8 cellular contexts compared by ENCODE assay signal in the genomic region with DNA sequence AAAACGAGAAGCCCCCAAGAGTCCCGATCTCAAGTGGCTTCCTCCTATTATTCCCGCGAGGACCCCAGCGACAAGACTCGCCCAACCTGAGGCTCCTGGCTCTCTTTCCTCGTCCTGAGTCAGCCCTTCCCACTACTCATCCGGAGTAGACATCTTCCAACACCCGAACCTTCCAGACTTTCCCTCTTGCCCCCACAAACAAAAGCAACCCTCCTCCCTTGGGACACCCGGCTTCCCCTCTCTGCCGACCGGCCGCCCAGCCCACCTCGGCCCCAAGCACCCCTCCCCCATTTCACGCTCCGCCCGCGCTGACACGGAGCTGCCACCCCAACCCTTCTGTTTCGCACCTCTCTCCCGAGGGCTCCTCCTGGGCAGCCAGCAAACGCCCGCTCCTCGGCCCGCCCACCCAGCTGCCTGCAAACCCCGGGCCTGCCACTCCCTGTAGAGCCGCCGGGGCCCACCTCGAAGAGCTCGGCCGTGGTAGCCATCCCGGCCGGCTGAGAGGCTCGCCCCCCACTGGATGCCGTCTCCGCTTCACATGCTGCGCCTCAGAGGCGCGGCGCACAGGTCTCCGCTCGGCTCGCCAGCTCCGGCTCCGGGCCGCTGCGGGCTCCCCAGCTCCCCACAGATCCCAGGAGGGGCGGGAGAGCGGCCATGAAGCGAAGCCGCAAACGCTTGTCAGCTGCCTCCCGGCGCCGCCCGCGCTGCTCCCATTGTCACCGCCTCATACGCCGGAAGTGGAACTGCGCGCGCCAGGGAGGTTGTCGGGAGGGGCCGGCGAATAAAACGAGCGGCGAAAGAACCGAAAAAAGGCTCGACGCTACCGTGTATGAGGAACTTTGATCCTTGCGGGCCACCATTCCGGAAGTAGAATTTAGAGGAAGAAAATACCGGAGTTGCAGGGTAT. TPM values are rescaled to one million over a fixed set of nuclear protein-coding genes. Genes with fewer than 3 reads are reported as not detected.
DNase-seq lines count a peak whose midpoint lies in the region; ATAC-seq, FAIRE-seq and TF ChIP-seq lines count a peak whose summit lies in the region.

AP5M1 (plus strand) TSS at position 811 of the 907 bp plus-strand sequence. CDS start 344 bp downstream, outside the sequence.
EXOC5 (minus strand) TSS at position 745 of the 907 bp plus-strand sequence; CDS start at position 488, 257 bp downstream.

- H2AFZ ChIP-seq in parathyroid adenoma, result peak within 1 kb of the TSS; percentile 94

- H3K27ac Mint-ChIP-seq in T-cell, result peak within 1 kb of the TSS; percentile 99 to 100

- ATAC-seq in HG02840 (IDR thresholded peaks at IDR 0.05; ENCODE audit: low FRiP score, unreplicated experiment), result peak; percentile 91
- peak; percentile 86 to 89 (median 87) for ATAC-seq in T-cell (replicated peaks in 1 of 4)

- H3K36me3 Mint-ChIP-seq in T-cell, result peaks cover 4% of the 10 kb centered on the region

- FAIRE-seq in GM12891 (lab: Jason Lieb, UNC), result peak; percentile 93

- H3K4me1 ChIP-seq in cardiac muscle cell (ENCODE audit: low read depth), result peaks cover 29% of the 10 kb centered on the region
- peaks cover 19% of the 10 kb centered on the region for H3K4me1 ChIP-seq in parathyroid adenoma
- H3K4me1 ChIP-seq in tibial nerve, result peaks cover 0 to 53% (median 20%) of the 10 kb centered on the region in 4 donors

- TF ChIP-seq POLR2A in GM12891 (IDR thresholded peaks at IDR 0.05; ENCODE audit: low read depth, low read length) (peak; percentile 76; the same call in 1 of the 2 replicates), tibial nerve (IDR thresholded peaks at IDR 0.05) (peak; percentile 28 to 52)

- peak within 1 kb of the TSS; percentile 97 to 100 (median 99) for H3K4me3 Mint-ChIP-seq in T-cell

- H3K4me2 ChIP-seq in parathyroid adenoma (ENCODE audit: low read length), result peak within 1 kb of the TSS; percentile 75

- H3K36me3 ChIP-seq in cardiac muscle cell (no peaks in the 10 kb centered on the region), parathyroid adenoma (ENCODE audit: control insufficient read depth, insufficient read depth, low read length) (no peaks in the 10 kb centered on the region), tibial nerve (no peaks in the 10 kb centered on the region)

- POLR2A ChIA-PET in T-cell (lab: Charles Lee), result interaction anchor here (0.6 to 1.4 kb wide), 6 partner anchors 10 to 1145 kb away, joined by 3 to 6 read pairs (median 3); partner anchors contain the start of genes NAA30 (in 1 of the 2) and TMEM260 (in 1 of the 2)

- peaks cover 29% of the 10 kb centered on the region for H3K79me2 ChIP-seq in parathyroid adenoma

- CTCF ChIA-PET in T-cell (lab: Charles Lee), result interaction anchor here in 1 of 2 donors (0.8 to 1.7 kb wide), 3 partner anchors 9 to 689 kb away, joined by 4 to 9 read pairs (median 5); partner anchors contain the start of gene TMEM260

- H3K27ac ChIP-seq in adipose tissue (ENCODE audit: low read depth, low read length) (peak within 1 kb of the TSS; percentile 56), cardiac muscle cell (peak within 1 kb of the TSS; percentile 96), parathyroid adenoma (peak within 1 kb of the TSS; percentile 94), tibial nerve (peak within 1 kb of the TSS; percentile 95 to 97 (median 96))

- DNase-seq in GM12891 (ENCODE audit: insufficient read length, low spot score) (peak; percentile 64), NCI-H1436 treated with DMSO at 0.1 percent for 48 hours (lab: John Stamatoyannopoulos, UW) (peak; percentile 62), T-cell (peak; percentile 80 to 94 (median 90)), cardiac muscle cell (ENCODE audit: low read depth in 1 of 2, low spot score in 1 of 2) (peak; percentile 94 to 96), tibial nerve (ENCODE audit: low spot score in 2 of 2) (peak; percentile 81 to 92)

- TF ChIP-seq CTCF in cardiac muscle cell (IDR thresholded peaks at IDR 0.05; ENCODE audit: low read depth, low read length) (no peak), parathyroid adenoma (IDR thresholded peaks at IDR 0.05) (no peak), tibial nerve (IDR thresholded peaks at IDR 0.05) (peak in 3 of 5 experiments; percentile 4 to 47 (median 19))

- peaks cover 71 to 75% (median 72%) of the 10 kb centered on the region in 3 donors for H3K4me1 Mint-ChIP-seq in T-cell

- WGBS in adipose tissue, 3 donors, result 0% methylated on average over 76 of the region's 76 CpGs
- 0 to 1% methylated on average over 51 to 67 of the region's 76 CpGs for WGBS in tibial nerve, 2 donors

- no peaks in the 10 kb centered on the region for H3K27me3 Mint-ChIP-seq in T-cell

- peak within 1 kb of the TSS; percentile 68 for H3K9ac ChIP-seq in parathyroid adenoma

- no peaks in the 10 kb centered on the region for H3K9me3 ChIP-seq in cardiac muscle cell (ENCODE audit: low read depth)
- H3K9me3 ChIP-seq in parathyroid adenoma (ENCODE audit: control insufficient read depth, low read length), result no peaks in the 10 kb centered on the region
- H3K9me3 ChIP-seq in tibial nerve, result no peaks in the 10 kb centered on the region

- TF ChIP-seq EP300 in tibial nerve (IDR thresholded peaks at IDR 0.05), result peak; percentile 55 to 93

- H3K4me3 ChIP-seq in cardiac muscle cell (peak within 1 kb of the TSS; percentile 95), parathyroid adenoma (ENCODE audit: low read depth, low read length) (peak within 1 kb of the TSS; percentile 90), tibial nerve (peak within 1 kb of the TSS; percentile 84 to 95 (median 92))

- H3K27me3 ChIP-seq in cardiac muscle cell (no peaks in the 10 kb centered on the region), parathyroid adenoma (ENCODE audit: control insufficient read depth, insufficient read depth, low read length) (no peaks in the 10 kb centered on the region), tibial nerve (no peaks in the 10 kb centered on the region)

- H3K9me3 Mint-ChIP-seq in T-cell, result no peaks in the 10 kb centered on the region

TF ChIP-seq in GM12891, 5 proteins besides CTCF, POLR2A, EP300 and RAD21:
- TF ChIP-seq POLR2AphosphoS5 (IDR thresholded peaks at IDR 0.05; ENCODE audit: low read depth, low read length) (no peak), POU2F2 (IDR thresholded peaks at IDR 0.05; ENCODE audit: low read depth, low read length) (0 out of 2 replicates have a peak, but pooled peaks have one; percentile 63), SPI1 (IDR thresholded peaks at IDR 0.05; ENCODE audit: low read depth, low read length) (0 out of 2 replicates have a peak, but pooled peaks have one; percentile 1), TAF1 (IDR thresholded peaks at IDR 0.05; ENCODE audit: low read depth, low read length) (peak; percentile 82), PAX5 (IDR thresholded peaks at IDR 0.05; ENCODE audit: insufficient read depth, low read length, severe bottlenecking) (peak; percentile 8)

RNA-seq across cellular contexts. Expression of gene AP5M1, which starts in this region (rescaled TPM):
- 17.2 TPM for polyA plus RNA-seq in GM12891 (2012; ENCODE audit: low read depth, missing spikeins)
- 10 to 100 TPM; 44.4 to 56.9 (median 48.5) TPM for total RNA-seq in T-cell
- polyA plus RNA-seq in adipose tissue, result 10 to 100 TPM in 2 of 3 donors, 1 to 10 TPM in 1; 6.0 to 12.1 (median 11.1) TPM
- total RNA-seq in cardiac muscle cell, result 18.9 and 35.9 TPM in 2 replicates
- 41.8 and 55.6 TPM in 2 replicates for polyA plus RNA-seq in cardiac muscle cell
- total RNA-seq in tibial nerve, result 10 to 100 TPM; 11.6 to 18.3 (median 13.1) TPM

RNA-seq across cellular contexts. Expression of gene EXOC5, which starts in this region (rescaled TPM):
- 25.4 TPM for polyA plus RNA-seq in GM12891 (2012; ENCODE audit: low read depth, missing spikeins)
- total RNA-seq in T-cell, result 10 to 100 TPM; 28.3 to 45.1 (median 36.3) TPM
- polyA plus RNA-seq in adipose tissue, result 10 to 100 TPM in 2 of 3 donors, 1 to 10 TPM in 1; 6.2 to 14.7 (median 12.7) TPM
- total RNA-seq in cardiac muscle cell, result 47.7 and 73.4 TPM in 2 replicates
- 61.9 and 78.4 TPM in 2 replicates for polyA plus RNA-seq in cardiac muscle cell
- total RNA-seq in tibial nerve, result 10 to 100 TPM; 43.5 to 58.6 (median 47.4) TPM

Comparison
In these comparisons a context has a peak if more than half of its experiments do, and no peak if none do; other contexts are left out.
1. Peak in every context shown above with its lines: DNase-seq, ATAC-seq, H3K4me3 ChIP-seq and H3K27ac ChIP-seq.
2. CTCF ChIP-seq: peak in tibial nerve (3 of 5); none in cardiac muscle cell (single experiment) and parathyroid adenoma (single experiment).